ENCODE assay signal across 21 cellular contexts in the genomic region with DNA sequence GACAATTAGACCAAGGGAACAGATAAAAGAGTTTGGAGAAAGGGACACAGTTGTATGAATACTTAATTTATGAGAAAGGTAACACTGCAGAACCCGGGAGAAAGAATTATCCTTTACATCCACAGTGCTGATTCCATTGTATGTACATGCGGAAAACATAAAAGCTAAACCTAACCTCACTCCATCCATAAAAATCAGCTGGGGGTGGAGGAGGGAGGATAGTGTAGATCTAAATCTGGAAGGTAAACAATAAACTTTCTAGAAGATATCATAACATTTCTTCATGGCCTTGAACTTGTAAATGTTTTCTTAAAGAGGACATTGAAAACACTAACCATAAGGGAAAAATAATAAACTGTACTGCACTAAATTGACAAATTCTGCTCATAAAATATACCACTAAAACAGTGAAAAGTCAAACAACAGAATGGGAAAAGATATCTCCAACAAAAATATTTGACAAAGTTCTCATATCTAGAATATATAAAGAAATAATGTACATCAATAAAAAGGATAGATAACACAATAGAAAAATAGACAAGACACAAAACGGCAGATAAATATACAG.
A peak's percentile ranks its signal among the peaks of the same experiment; 100 is the strongest.
DNase-seq lines count a peak whose midpoint lies in the region; ATAC-seq, FAIRE-seq and TF ChIP-seq lines count a peak whose summit lies in the region.
"Had no signal": no experiment of that assay in that cellular context is flagged by ENCODE, and none has a peak within 500 bp of the region (broad histone marks: within the 10 kb centered on the region; RNA-seq: fewer than 3 reads in every experiment).

No MANE protein-coding gene starts in this region.

- WGBS in gastroesophageal sphincter (ENCODE audit: low coverage in 1 of 2), 2 donors = 78 to 80% methylated on average over 3 of the region's 3 CpGs

- H3K4me1 ChIP-seq in HEK293 (ENCODE audit: control insufficient read depth, insufficient read depth, low read length) = peaks cover 7% of the 10 kb centered on the region; the same call in 1 of the 2 replicates
- H3K4me1 ChIP-seq in gastroesophageal sphincter = no peaks in the 10 kb centered on the region
- H3K4me1 ChIP-seq: BLaER1 had no signal

- no peak for TF ChIP-seq CTCF in HEK293 (tag by site-specific recombination; IDR thresholded peaks at IDR 0.05)
- TF ChIP-seq CTCF in fibroblast of villous mesenchyme (IDR thresholded peaks at IDR 0.05; ENCODE audit: insufficient read depth, low read depth, low read length) = no peak
- TF ChIP-seq CTCF in gastroesophageal sphincter (IDR thresholded peaks at IDR 0.05) = no peak

- H3K36me3 ChIP-seq in HEK293 (ENCODE audit: control insufficient read depth in 2 of 2, insufficient read depth in 1 of 2, low read length in 2 of 2) (no peaks in the 10 kb centered on the region), gastroesophageal sphincter (no peaks in the 10 kb centered on the region)
- H3K36me3 ChIP-seq: BLaER1 had no signal

- POLR2A ChIA-PET in HEK293 (lab: Yijun Ruan, JAX) = no interaction called here

- peak; percentile 94 for FAIRE-seq in TTC549 (lab: Jason Lieb, UNC)
- FAIRE-seq: GM12892, GM18507, H1, HTR-8/SVneo, K562 had no signal

- H3K27ac ChIP-seq in HEK293 (ENCODE audit: extremely low read depth, low read depth, low read length) = no peak overlapping the region
- no peak overlapping the region for H3K27ac ChIP-seq in gastroesophageal sphincter
- H3K27ac ChIP-seq: BLaER1, HL-60 had no signal

- no peak overlapping the region for H3K4me3 ChIP-seq in HEK293 (ENCODE audit: low read depth, low read length)
- H3K4me3 ChIP-seq in fibroblast of villous mesenchyme (ENCODE audit: low read depth, low read length) = no peak overlapping the region
- no peak overlapping the region for H3K4me3 ChIP-seq in gastroesophageal sphincter
- H3K4me3 ChIP-seq: BLaER1, K562 had no signal

- no peak for TF ChIP-seq EP300 in gastroesophageal sphincter (IDR thresholded peaks at IDR 0.05)

- ATAC-seq in GM19452 (IDR thresholded peaks at IDR 0.05; ENCODE audit: unreplicated experiment) (no peak), gastroesophageal sphincter (no peak), GM18873 (IDR thresholded peaks at IDR 0.05; ENCODE audit: low FRiP score, unreplicated experiment) (no peak)
- ATAC-seq: K562 had no signal

- no peak for TF ChIP-seq POLR2A in gastroesophageal sphincter (IDR thresholded peaks at IDR 0.05)

- H3K9me3 ChIP-seq in HEK293 (ENCODE audit: control insufficient read depth, insufficient read depth, low read depth, low read length) = no peaks in the 10 kb centered on the region
- no peaks in the 10 kb centered on the region for H3K9me3 ChIP-seq in gastroesophageal sphincter
- H3K9me3 ChIP-seq: BLaER1 had no signal

- DNase-seq in fibroblast of villous mesenchyme (ENCODE audit: low read depth) = peak; percentile 49
- no peak for DNase-seq in retina
- DNase-seq: AML-193; CD4-positive, alpha-beta memory T cell; DMS153; DMS79; GDM1; H9; IMR-90 had no signal

- CTCF ChIA-PET in HEK293 (lab: Yijun Ruan, JAX) = no interaction called here

- H3K27me3 ChIP-seq in gastroesophageal sphincter = no peaks in the 10 kb centered on the region
- H3K27me3 ChIP-seq: BLaER1 had no signal

TF ChIP-seq in HEK293, 187 proteins besides CTCF, POLR2A, EP300 and RAD21:
- TF ChIP-seq TCF7L2 (IDR thresholded peaks at IDR 0.05; ENCODE audit: borderline replicate concordance, low read depth, low read length) (peak; percentile 80), ZNF843 (tag by site-specific recombination; IDR thresholded peaks at IDR 0.05) (no peak), ZXDB (tag by site-specific recombination; IDR thresholded peaks at IDR 0.05) (0 out of 2 replicates have a peak, but pooled peaks have one; percentile 13), GLIS1 (tag by site-specific recombination; IDR thresholded peaks at IDR 0.05) (peak; percentile 73), WT1 (tag by site-specific recombination; IDR thresholded peaks at IDR 0.05) (peak; percentile 77), ZNF544 (tag by site-specific recombination; IDR thresholded peaks at IDR 0.05) (no peak), ZNF138 (tag by site-specific recombination; IDR thresholded peaks at IDR 0.05; ENCODE audit: borderline replicate concordance) (no peak), MZF1 (tag by site-specific recombination; IDR thresholded peaks at IDR 0.05; ENCODE audit: borderline replicate concordance) (no peak), SCRT2 (tag by site-specific recombination; IDR thresholded peaks at IDR 0.05) (no peak), ZNF24 (tag by site-specific recombination; IDR thresholded peaks at IDR 0.05) (no peak), FEZF1 (tag by site-specific recombination; IDR thresholded peaks at IDR 0.05) (peak; percentile 73), ZBTB20 (tag by site-specific recombination; IDR thresholded peaks at IDR 0.05) (peak; percentile 62)
- TF ChIP-seq, protein P1, sequence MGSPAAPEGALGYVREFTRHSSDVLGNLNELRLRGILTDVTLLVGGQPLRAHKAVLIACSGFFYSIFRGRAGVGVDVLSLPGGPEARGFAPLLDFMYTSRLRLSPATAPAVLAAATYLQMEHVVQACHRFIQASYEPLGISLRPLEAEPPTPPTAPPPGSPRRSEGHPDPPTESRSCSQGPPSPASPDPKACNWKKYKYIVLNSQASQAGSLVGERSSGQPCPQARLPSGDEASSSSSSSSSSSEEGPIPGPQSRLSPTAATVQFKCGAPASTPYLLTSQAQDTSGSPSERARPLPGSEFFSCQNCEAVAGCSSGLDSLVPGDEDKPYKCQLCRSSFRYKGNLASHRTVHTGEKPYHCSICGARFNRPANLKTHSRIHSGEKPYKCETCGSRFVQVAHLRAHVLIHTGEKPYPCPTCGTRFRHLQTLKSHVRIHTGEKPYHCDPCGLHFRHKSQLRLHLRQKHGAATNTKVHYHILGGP (tag by site-specific recombination; IDR thresholded peaks at IDR 0.05) = peak; percentile 66
